ENCODE assay signal across 1 cellular context in the genomic region with DNA sequence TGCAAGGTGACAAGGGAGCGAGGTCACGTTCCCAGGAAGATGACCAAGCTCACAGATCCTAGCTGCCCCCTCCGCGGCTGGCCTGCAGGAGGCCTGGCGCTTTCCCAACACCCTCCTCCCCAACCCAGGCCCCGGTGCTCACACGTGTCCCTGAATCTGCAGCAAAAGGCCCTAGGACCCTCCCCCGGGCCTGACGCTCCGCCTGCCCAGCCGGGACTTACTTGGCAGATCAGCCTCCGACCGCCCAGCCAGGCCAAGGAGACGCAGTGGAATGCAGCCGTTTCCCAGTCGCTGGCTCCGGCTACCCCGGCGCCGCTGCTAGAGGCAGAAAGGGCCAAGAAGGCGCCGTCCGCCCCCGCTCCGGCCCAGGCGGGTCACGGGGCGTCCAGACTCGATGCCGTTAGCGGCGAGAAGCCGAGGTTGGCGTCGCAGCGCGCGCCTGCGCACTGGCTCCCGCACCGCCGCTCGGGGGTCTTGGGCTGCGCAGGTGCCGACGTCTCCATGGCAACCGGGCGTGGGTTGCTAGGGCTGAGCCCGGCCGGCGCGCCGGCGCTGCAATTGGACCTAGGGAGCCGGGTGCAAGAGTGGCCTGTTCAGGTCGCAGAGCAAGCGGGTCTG.
TF ChIP-seq lines count a peak whose summit lies in the region.

TSS of gene PNMA8A (minus strand) at position 448 of the 618 bp plus-strand sequence. CDS start 528 bp downstream, outside the sequence.

TF ChIP-seq in K562, 482 proteins besides CTCF, POLR2A, EP300 and RAD21 (continued from another document and continues in another):
- TF ChIP-seq ZBTB40 (IDR thresholded peaks at IDR 0.05) (no peak), ZBTB40 (CRISPR knock-in tag; IDR thresholded peaks at IDR 0.05) (no peak), ATF4 (CRISPR knock-in tag; IDR thresholded peaks at IDR 0.05) (no peak), TARDBP (IDR thresholded peaks at IDR 0.05) (no peak), ZNF239 (CRISPR knock-in tag; IDR thresholded peaks at IDR 0.05) (no peak), NCOR1 (IDR thresholded peaks at IDR 0.05) (no peak), GATAD2A (IDR thresholded peaks at IDR 0.05) (no peak), ZNF444 (CRISPR knock-in tag; IDR thresholded peaks at IDR 0.05) (no peak), XRCC3 (IDR thresholded peaks at IDR 0.05) (no peak), NFE2 (IDR thresholded peaks at IDR 0.05; ENCODE audit: low read depth) (no peak), HIVEP1 (CRISPR knock-in tag; IDR thresholded peaks at IDR 0.05) (no peak), ZNF280A (IDR thresholded peaks at IDR 0.05; ENCODE audit: low read depth, partially characterized antibody) (no peak), CAMTA2 (CRISPR knock-in tag; conservative IDR thresholded peaks at IDR 0.05) (no peak), ZNF785 (CRISPR knock-in tag; IDR thresholded peaks at IDR 0.05) (no peak), POLR2H (tag; IDR thresholded peaks at IDR 0.05; ENCODE audit: low read depth) (no peak), MECOM (CRISPR knock-in tag; IDR thresholded peaks at IDR 0.05) (no peak), ZBTB7A (IDR thresholded peaks at IDR 0.05; ENCODE audit: borderline replicate concordance, control insufficient read depth, low read depth, low read length) (peak; percentile 55; the same call in 1 of the 2 replicates), ATF6 (CRISPR knock-in tag; IDR thresholded peaks at IDR 0.05) (no peak), POLR2AphosphoS5 (IDR thresholded peaks at IDR 0.05; ENCODE audit: control insufficient read depth, insufficient read depth, low read depth, low read length) (no peak), THAP7 (CRISPR knock-in tag; IDR thresholded peaks at IDR 0.05) (no peak), E4F1 (CRISPR knock-in tag; IDR thresholded peaks at IDR 0.05; ENCODE audit: borderline replicate concordance) (no peak), ZNF589 (CRISPR knock-in tag; IDR thresholded peaks at IDR 0.05; ENCODE audit: low read depth) (no peak), ZNF311 (CRISPR knock-in tag; IDR thresholded peaks at IDR 0.05) (no peak), NR2F6 (CRISPR knock-in tag; IDR thresholded peaks at IDR 0.05) (no peak), SIN3A (IDR thresholded peaks at IDR 0.05; ENCODE audit: borderline replicate concordance in 2 of 2, control insufficient read depth in 1 of 2, low read depth in 2 of 2, low read length in 2 of 2) (peak in 1 of 2 experiments; percentile 51; a peak in 1 of 4 replicates), ZNF384 (IDR thresholded peaks at IDR 0.05; ENCODE audit: low read depth, low read length) (no peak), L3MBTL2 (IDR thresholded peaks at IDR 0.05) (peak; percentile 71), VEZF1 (CRISPR knock-in tag; IDR thresholded peaks at IDR 0.05) (peak; percentile 42; the same call in 1 of the 2 replicates), ZBED1 (IDR thresholded peaks at IDR 0.05) (no peak), CEBPB (tag; IDR thresholded peaks at IDR 0.05) (no peak), ZNF644 (tag; IDR thresholded peaks at IDR 0.05; ENCODE audit: low read depth) (no peak), TRIM28 (IDR thresholded peaks at IDR 0.05) (no peak), ZFP1 (CRISPR knock-in tag; IDR thresholded peaks at IDR 0.05) (no peak), PHF20 (IDR thresholded peaks at IDR 0.05; ENCODE audit: partially characterized antibody) (peak; percentile 89), SUPT5H (IDR thresholded peaks at IDR 0.05) (peak; percentile 76), TEAD1 (CRISPR knock-in tag; IDR thresholded peaks at IDR 0.05) (0 out of 4 replicates have a peak, but pooled peaks of 1 of the 2 experiments have one; percentile 17)
- TF ChIP-seq, protein P1, sequence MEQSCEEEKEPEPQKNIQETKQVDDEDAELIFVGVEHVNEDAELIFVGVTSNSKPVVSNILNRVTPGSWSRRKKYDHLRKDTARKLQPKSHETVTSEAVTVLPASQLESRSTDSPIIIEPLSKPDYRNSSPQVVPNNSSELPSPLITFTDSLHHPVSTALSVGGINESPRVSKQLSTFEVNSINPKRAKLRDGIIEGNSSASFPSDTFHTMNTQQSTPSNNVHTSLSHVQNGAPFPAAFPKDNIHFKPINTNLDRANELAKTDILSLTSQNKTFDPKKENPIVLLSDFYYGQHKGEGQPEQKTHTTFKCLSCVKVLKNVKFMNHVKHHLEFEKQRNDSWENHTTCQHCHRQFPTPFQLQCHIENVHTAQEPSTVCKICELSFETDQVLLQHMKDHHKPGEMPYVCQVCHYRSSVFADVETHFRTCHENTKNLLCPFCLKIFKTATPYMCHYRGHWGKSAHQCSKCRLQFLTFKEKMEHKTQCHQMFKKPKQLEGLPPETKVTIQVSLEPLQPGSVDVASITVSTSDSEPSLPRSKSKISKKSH (CRISPR knock-in tag; IDR thresholded peaks at IDR 0.05), result no peak
